8 cellular contexts compared by ENCODE assay signal in genomic region chr5:139787568-139788293, GRCh38. TPM values are rescaled to one million over a fixed set of nuclear protein-coding genes. Genes with fewer than 3 reads are reported as not detected.
DNase-seq lines count a peak whose midpoint lies in the region; ATAC-seq, FAIRE-seq and TF ChIP-seq lines count a peak whose summit lies in the region.

No MANE protein-coding gene starts in this region.

- H3K4me1 Mint-ChIP-seq in activated T-helper 2 cell treated with anti-CD3 and anti-CD28 coated beads, Interferon-gamma antibody, Interleukin-2, Interleukin-4, amounts not matched to agents 10 μg/mL and 5 μg/mL and 100 μg/mL, durations not matched to agents 14 hours and 24 hours and 36 hours (ENCODE audit: low read depth): no peaks in the 10 kb centered on the region
- H3K4me1 Mint-ChIP-seq in natural killer cell treated with Interleukin-12 subunit alpha and Interleukin-12 subunit beta and Interleukin-15 and Interleukin-18, amount 100 ng/mL, for 72 hours (ENCODE audit: low read depth in 2 of 2): peaks cover 0 to 8% of the 10 kb centered on the region in 2 donors

- intact Hi-C loops in activated T-helper 2 cell treated with anti-CD3 and anti-CD28 coated beads, Interferon-gamma antibody, Interleukin-2, Interleukin-4, amounts not matched to agents 10 μg/mL and 5 μg/mL and 100 μg/mL, durations not matched to agents 14 hours and 24 hours and 36 hours (cut with micrococcal nuclease): loop anchor here (1.0 to 2.0 kb wide), 4 partner anchors 57 to 369 kb away; no protein-coding TSS in a partner anchor

- H3K27me3 Mint-ChIP-seq in activated T-helper 2 cell treated with anti-CD3 and anti-CD28 coated beads, Interferon-gamma antibody, Interleukin-2, Interleukin-4, amounts not matched to agents 10 μg/mL and 5 μg/mL and 100 μg/mL, durations not matched to agents 14 hours and 24 hours and 36 hours (ENCODE audit: low read depth): peaks cover 32% of the 10 kb centered on the region
- H3K27me3 Mint-ChIP-seq in natural killer cell treated with Interleukin-12 subunit alpha and Interleukin-12 subunit beta and Interleukin-15 and Interleukin-18, amount 100 ng/mL, for 72 hours: peaks cover 11 to 30% of the 10 kb centered on the region in 2 donors

- no peaks in the 10 kb centered on the region for H3K9me3 Mint-ChIP-seq in activated T-helper 2 cell treated with anti-CD3 and anti-CD28 coated beads, Interferon-gamma antibody, Interleukin-2, Interleukin-4, amounts not matched to agents 10 μg/mL and 5 μg/mL and 100 μg/mL, durations not matched to agents 14 hours and 24 hours and 36 hours
- no peaks in the 10 kb centered on the region for H3K9me3 Mint-ChIP-seq in natural killer cell treated with Interleukin-12 subunit alpha and Interleukin-12 subunit beta and Interleukin-15 and Interleukin-18, amount 100 ng/mL, for 72 hours

- H3K4me3 ChIP-seq in fibroblast of pulmonary artery (replicated peaks; ENCODE audit: low read depth, low read length): peak overlapping the region; percentile 71

- peak; percentile 89 for ATAC-seq in GM21423 (IDR thresholded peaks at IDR 0.05; ENCODE audit: unreplicated experiment)
- ATAC-seq in natural killer cell treated with Interleukin-12 subunit alpha and Interleukin-12 subunit beta and Interleukin-15 and Interleukin-18, amount 100 ng/mL, for 72 hours: peak; percentile 90 to 91

- no peaks in the 10 kb centered on the region for H3K36me3 Mint-ChIP-seq in activated T-helper 2 cell treated with anti-CD3 and anti-CD28 coated beads, Interferon-gamma antibody, Interleukin-2, Interleukin-4, amounts not matched to agents 10 μg/mL and 5 μg/mL and 100 μg/mL, durations not matched to agents 14 hours and 24 hours and 36 hours (ENCODE audit: low read depth)
- H3K36me3 Mint-ChIP-seq in natural killer cell treated with Interleukin-12 subunit alpha and Interleukin-12 subunit beta and Interleukin-15 and Interleukin-18, amount 100 ng/mL, for 72 hours: no peaks in the 10 kb centered on the region

- DNase-seq in COR-L47 (lab: John Stamatoyannopoulos, UW) (peak; percentile 62), HuH-7.5 (ENCODE audit: low spot score) (peak; percentile 93), RCC 7860 (ENCODE audit: low spot score) (peak; percentile 60), fibroblast of pulmonary artery (ENCODE audit: low read depth) (peak; percentile 73)
- DNase-seq in activated T-helper 2 cell treated with anti-CD3 and anti-CD28 coated beads, Interferon-gamma antibody, Interleukin-2, Interleukin-4, amounts not matched to agents 10 μg/mL and 5 μg/mL and 100 μg/mL, durations not matched to agents 14 hours and 24 hours and 36 hours (ENCODE audit: low spot score): peak; percentile 74
- peak; percentile 91 for DNase-seq in natural killer cell treated with Interleukin-12 subunit alpha and Interleukin-12 subunit beta and Interleukin-15 and Interleukin-18, amount 100 ng/mL, for 72 hours (ENCODE audit: low spot score)
- peak; percentile 72 for DNase-seq in stimulated activated naive CD4-positive, alpha-beta T cell treated with Interleukin-2 at 50 U/mL for 16 hours (lab: John Stamatoyannopoulos, UW)

- no peak for FAIRE-seq in RCC 7860 (lab: Jason Lieb, UNC)

- H3K4me3 Mint-ChIP-seq in activated T-helper 2 cell treated with anti-CD3 and anti-CD28 coated beads, Interferon-gamma antibody, Interleukin-2, Interleukin-4, amounts not matched to agents 10 μg/mL and 5 μg/mL and 100 μg/mL, durations not matched to agents 14 hours and 24 hours and 36 hours (ENCODE audit: low read depth): peak overlapping the region; percentile 75
- H3K4me3 Mint-ChIP-seq in natural killer cell treated with Interleukin-12 subunit alpha and Interleukin-12 subunit beta and Interleukin-15 and Interleukin-18, amount 100 ng/mL, for 72 hours: peak overlapping the region; percentile 86

- peak; percentile 83 for TF ChIP-seq CTCF in fibroblast of pulmonary artery (IDR thresholded peaks at IDR 0.05; ENCODE audit: low read length, missing control alignments)

- H3K27ac Mint-ChIP-seq in activated T-helper 2 cell treated with anti-CD3 and anti-CD28 coated beads, Interferon-gamma antibody, Interleukin-2, Interleukin-4, amounts not matched to agents 10 μg/mL and 5 μg/mL and 100 μg/mL, durations not matched to agents 14 hours and 24 hours and 36 hours: no peak overlapping the region
- peak overlapping the region; percentile 65 to 75 for H3K27ac Mint-ChIP-seq in natural killer cell treated with Interleukin-12 subunit alpha and Interleukin-12 subunit beta and Interleukin-15 and Interleukin-18, amount 100 ng/mL, for 72 hours

RNA-seq across cellular contexts. Expression of gene PSD2, which starts 7.9 kb away (rescaled TPM):
- total RNA-seq in activated T-helper 2 cell treated with anti-CD3 and anti-CD28 coated beads, Interferon-gamma antibody, Interleukin-2, Interleukin-4, amounts not matched to agents 10 μg/mL and 5 μg/mL and 100 μg/mL, durations not matched to agents 14 hours and 24 hours and 36 hours: not detected in 2 replicates
- not detected for total RNA-seq in natural killer cell treated with Interleukin-12 subunit alpha and Interleukin-12 subunit beta and Interleukin-15 and Interleukin-18, amount 100 ng/mL, for 72 hours

Comparison
In these comparisons a context has a peak if more than half of its experiments do, and no peak if none do; other contexts are left out.
1. Peak in every context shown above with its lines: DNase-seq, ATAC-seq and H3K4me3 ChIP-seq.